Comparison of ENCODE assay signal across 20 cellular contexts in genomic region chr12:123450636-123451035, GRCh38.
"Had no signal": no experiment of that assay in that cellular context is flagged by ENCODE, and none has a peak within 500 bp of the region (broad histone marks: within the 10 kb centered on the region; RNA-seq: fewer than 3 reads in every experiment).

No MANE protein-coding gene starts in this region.

- DNase-seq: colonic mucosa; effector CD4-positive, alpha-beta T cell; endodermal cell; erythroblast; foreskin melanocyte; head of caudate nucleus; left colon; left ventricle myocardium superior; nephron progenitor cell; spleen; stimulated activated CD4-positive, alpha-beta T cell treated with anti-CD3 and anti-CD28 coated beads, Interleukin-15, amount 100 ng/mL, for 24 hours; stimulated activated CD4-positive, alpha-beta T cell treated with anti-CD3 and anti-CD28 coated beads, Interleukin-1b, Interleukin-23, amount 100 ng/mL, for 48 hours; stimulated activated CD4-positive, alpha-beta T cell treated with anti-CD3 and anti-CD28 coated beads, Interleukin-4, amount 100 ng/mL, for 4 hours; stomach; substantia nigra had no signal

- H3K36me3 ChIP-seq: colonic mucosa, spleen, stomach, thoracic aorta had no signal

- H3K4me2 ChIP-seq: hepatocyte had no signal

- H2AFZ ChIP-seq: hepatocyte had no signal

- H3K27ac ChIP-seq: colonic mucosa, hepatocyte, stomach, thoracic aorta had no signal

- ATAC-seq: left colon; left ventricle myocardium superior; naive thymus-derived CD4-positive, alpha-beta T cell; sciatic nerve had no signal

- H3K9me3 Mint-ChIP-seq: endodermal cell, nephron progenitor cell, type B pancreatic cell had no signal

- H3K4me3 Mint-ChIP-seq: endodermal cell; naive thymus-derived CD4-positive, alpha-beta T cell; nephron progenitor cell; type B pancreatic cell had no signal

- H3K79me2 ChIP-seq: hepatocyte had no signal

- H3K27me3 ChIP-seq: colonic mucosa, hepatocyte, spleen, stomach had no signal

- H3K36me3 Mint-ChIP-seq: type B pancreatic cell had no signal

- H3K4me3 ChIP-seq: colonic mucosa, hepatocyte, spleen, stomach, thoracic aorta had no signal

- H3K9me3 ChIP-seq: colonic mucosa, spleen, stomach, thoracic aorta had no signal

- H3K27me3 Mint-ChIP-seq: naive thymus-derived CD4-positive, alpha-beta T cell; type B pancreatic cell had no signal

- H3K27ac Mint-ChIP-seq: endodermal cell, type B pancreatic cell had no signal
